Comparison of ENCODE assay signal across 8 cellular contexts in the genomic region with DNA sequence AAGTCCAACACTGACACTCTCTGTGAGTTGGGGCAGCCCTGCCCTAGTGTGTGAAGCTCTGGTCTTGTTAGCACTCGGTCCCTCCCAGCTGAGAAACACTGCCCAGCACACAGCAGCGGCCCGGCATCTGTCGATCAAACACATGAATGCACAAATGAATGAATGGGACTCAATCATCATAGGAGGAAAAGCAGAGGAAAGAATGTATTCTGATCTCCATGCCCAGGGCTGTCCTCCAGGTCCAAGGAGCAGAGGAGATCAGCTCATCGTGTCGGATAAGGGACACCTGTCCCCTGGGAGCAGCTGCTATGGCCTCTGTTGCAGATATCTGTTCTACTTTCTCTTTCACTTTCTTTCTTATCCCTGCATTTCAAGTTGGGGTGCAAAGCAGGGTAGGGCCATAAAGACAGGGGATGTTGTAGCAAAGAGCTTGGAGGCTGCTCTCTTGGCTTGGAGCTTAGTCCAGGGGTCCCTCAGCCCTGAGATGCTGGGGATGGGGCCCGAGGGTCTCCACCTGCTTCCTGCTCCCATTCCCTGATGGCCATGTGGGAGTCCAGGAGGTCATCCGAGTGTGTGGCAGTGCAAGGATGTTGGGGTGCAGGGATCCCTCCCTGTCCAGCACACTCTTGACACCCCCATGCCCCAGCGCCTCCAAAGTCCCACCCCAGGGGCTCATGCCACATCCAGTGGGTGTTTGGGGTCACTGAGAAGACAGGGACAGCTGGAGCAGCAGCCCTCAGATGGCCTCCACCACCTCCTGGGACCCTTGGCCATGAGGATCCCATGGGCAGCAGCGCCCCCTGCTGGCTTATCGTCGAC.
DNase-seq lines count a peak whose midpoint lies in the region; ATAC-seq and TF ChIP-seq lines count a peak whose summit lies in the region.

No MANE protein-coding gene starts in this region.

- H3K36me3 Mint-ChIP-seq in T-helper 17 cell (ENCODE audit: low read depth), result peaks cover 4% of the 10 kb centered on the region

- H3K4me1 ChIP-seq in parathyroid adenoma, result no peaks in the 10 kb centered on the region

- ATAC-seq in T-helper 17 cell, result peak; percentile 32
- no peak for ATAC-seq in GM18517 (IDR thresholded peaks at IDR 0.05; ENCODE audit: unreplicated experiment)

- H3K9me3 ChIP-seq in T-helper 17 cell (ENCODE audit: control insufficient read depth, low read length, poor library complexity, severe bottlenecking), result no peaks in the 10 kb centered on the region
- no peaks in the 10 kb centered on the region for H3K9me3 ChIP-seq in parathyroid adenoma (ENCODE audit: control insufficient read depth, low read length)

- no peak overlapping the region for H3K4me3 Mint-ChIP-seq in T-helper 17 cell

- H3K79me2 ChIP-seq in parathyroid adenoma, result no peaks in the 10 kb centered on the region

- H3K36me3 ChIP-seq in parathyroid adenoma (ENCODE audit: control insufficient read depth, insufficient read depth, low read length), result no peaks in the 10 kb centered on the region

- TF ChIP-seq CTCF in parathyroid adenoma (IDR thresholded peaks at IDR 0.05), result no peak

- H3K27ac ChIP-seq in parathyroid adenoma, result no peak overlapping the region

- peaks cover 16% of the 10 kb centered on the region for H3K4me1 Mint-ChIP-seq in T-helper 17 cell

- DNase-seq in SKM-1 (lab: John Stamatoyannopoulos, UW; ENCODE audit: unreplicated experiment) (peak; percentile 18), SKM-1 treated with dmso at 0.1 percent for 144 hours (lab: John Stamatoyannopoulos, UW; ENCODE audit: unreplicated experiment) (no peak), T-helper 17 cell (peak in 1 of 3 donors; percentile 26), CD1c-positive myeloid dendritic cell (ENCODE audit: extremely low spot score) (no peak), NCI-H128 (lab: John Stamatoyannopoulos, UW; ENCODE audit: unreplicated experiment) (no peak)
- DNase-seq in effector CD4-positive, alpha-beta T cell, result peak; percentile 32

- H3K4me3 ChIP-seq in parathyroid adenoma (ENCODE audit: low read depth, low read length), result no peak overlapping the region

- H3K9ac ChIP-seq in parathyroid adenoma, result no peak overlapping the region

- peaks cover 73% of the 10 kb centered on the region for H3K27me3 Mint-ChIP-seq in T-helper 17 cell

- H2AFZ ChIP-seq in parathyroid adenoma, result peak overlapping the region; percentile 50

- H3K27ac Mint-ChIP-seq in T-helper 17 cell, result peak overlapping the region; percentile 43

- H3K4me2 ChIP-seq in parathyroid adenoma (ENCODE audit: low read length), result no peak overlapping the region

- H3K27me3 ChIP-seq in parathyroid adenoma (ENCODE audit: control insufficient read depth, insufficient read depth, low read length), result no peaks in the 10 kb centered on the region

Comparison
In these comparisons a context has a peak if more than half of its experiments do, and no peak if none do; other contexts are left out.
1. DNase-seq: peak in SKM-1 (single experiment) and effector CD4-positive, alpha-beta T cell (single experiment); none in SKM-1 treated with dmso at 0.1 percent for 144 hours (single experiment), CD1c-positive myeloid dendritic cell (single experiment) and NCI-H128 (single experiment).